12 cellular contexts compared by ENCODE assay signal in the genomic region with DNA sequence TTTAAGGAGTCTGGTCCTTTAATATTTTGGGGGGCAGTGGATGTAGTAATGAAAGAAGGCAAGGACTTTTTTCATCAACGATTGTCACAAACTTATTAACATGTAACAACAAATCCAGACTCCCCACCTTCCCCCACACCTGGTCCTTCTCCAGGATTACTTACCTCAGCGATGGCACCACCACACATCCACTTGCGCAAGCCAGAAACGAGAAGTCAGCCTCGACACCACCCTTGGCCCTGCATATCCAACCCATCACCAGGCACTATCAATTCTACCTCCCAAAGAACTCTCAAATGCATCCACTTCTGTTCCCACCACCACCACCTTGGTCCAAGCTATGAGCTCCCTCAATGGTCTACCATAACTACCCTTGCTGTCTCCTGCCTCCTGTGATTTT. TPM values are rescaled to one million over a fixed set of nuclear protein-coding genes. Genes with fewer than 3 reads are reported as not detected.
DNase-seq lines count a peak whose midpoint lies in the region; ATAC-seq and TF ChIP-seq lines count a peak whose summit lies in the region.
"Had no signal": no experiment of that assay in that cellular context is flagged by ENCODE, and none has a peak within 500 bp of the region (broad histone marks: within the 10 kb centered on the region; RNA-seq: fewer than 3 reads in every experiment).

No MANE protein-coding gene starts in this region.

- H3K4ac ChIP-seq in H9 (ENCODE audit: low read depth, low read length) (no peak overlapping the region), mesenchymal stem cell (ENCODE audit: low read depth in 1 of 2, low read length in 2 of 2) (no peak overlapping the region)

- WGBS in H9 (ENCODE audit: extremely low coverage, insufficient read length, low lambda C conversion rate) = no CpG with 5 or more reads among the region's 5 CpGs
- WGBS in mesenchymal stem cell = 95% methylated on average over 5 of the region's 5 CpGs

- H2BK15ac ChIP-seq in H9 (ENCODE audit: low read depth, low read length) (no peak overlapping the region), mesenchymal stem cell (ENCODE audit: low read depth, poor library complexity, severe bottlenecking) (peak overlapping the region; percentile 63)

- no peak overlapping the region for H3K4me2 ChIP-seq in H9 (ENCODE audit: insufficient read depth, insufficient read length, low read length)
- no peak overlapping the region for H3K4me2 ChIP-seq in mesenchymal stem cell (ENCODE audit: low read length, poor library complexity, severe bottlenecking)

- H2BK5ac ChIP-seq in H9 (ENCODE audit: insufficient read length, low read length) = no peak overlapping the region
- no peak overlapping the region for H2BK5ac ChIP-seq in mesenchymal stem cell (ENCODE audit: low read depth, low read length, poor library complexity, severe bottlenecking)

- H2BK12ac ChIP-seq in H9 (ENCODE audit: insufficient read length, low read depth, low read length) = no peak overlapping the region
- H2BK12ac ChIP-seq in mesenchymal stem cell (ENCODE audit: low read length in 2 of 2) = no peak overlapping the region

- H2BK120ac ChIP-seq in H9 (ENCODE audit: low read depth, low read length, poor library complexity, severe bottlenecking) = no peak overlapping the region
- no peak overlapping the region for H2BK120ac ChIP-seq in mesenchymal stem cell (ENCODE audit: low read depth, low read length)

- TF ChIP-seq CTCF in CD4-positive, alpha-beta T cell (IDR thresholded peaks at IDR 0.05) = no peak
- no peak for TF ChIP-seq CTCF in H9 (conservative IDR thresholded peaks at IDR 0.05)

- H3K79me2 ChIP-seq in H9 (ENCODE audit: insufficient read depth, low read length) = peaks cover 86% of the 10 kb centered on the region

- H3K18ac ChIP-seq in H9 (ENCODE audit: insufficient read length, low read depth, low read length) (no peak overlapping the region), mesenchymal stem cell (ENCODE audit: low read depth in 1 of 2, low read length in 2 of 2) (no peak overlapping the region)

- peaks cover 92% of the 10 kb centered on the region for H3K36me3 Mint-ChIP-seq in CD4-positive, alpha-beta T cell (ENCODE audit: low read depth)
- peaks cover 36 to 96% (median 84%) of the 10 kb centered on the region in 3 experiments for H3K36me3 Mint-ChIP-seq in H9 (ENCODE audit: insufficient read depth in 1 of 3, low read depth in 3 of 3)
- H3K36me3 Mint-ChIP-seq in activated naive CD4-positive, alpha-beta T cell treated with anti-CD3 and anti-CD28 coated beads, Interleukin-2, amount 50 U/mL, for 72 hours = peaks cover 36 to 83% of the 10 kb centered on the region in 2 donors

- no peaks in the 10 kb centered on the region for H3K27me3 ChIP-seq in CD4-positive, alpha-beta T cell (ENCODE audit: control insufficient read depth, insufficient read depth, low read length)
- no peaks in the 10 kb centered on the region for H3K27me3 ChIP-seq in H9 (ENCODE audit: insufficient read depth, low read length)
- no peaks in the 10 kb centered on the region for H3K27me3 ChIP-seq in mesenchymal stem cell (ENCODE audit: control insufficient read depth in 1 of 2, insufficient read depth in 1 of 2, low read length in 2 of 2)

- H3K4me1 Mint-ChIP-seq in CD4-positive, alpha-beta T cell (ENCODE audit: low read depth) = peaks cover 99% of the 10 kb centered on the region
- peaks cover 90% of the 10 kb centered on the region in 2 experiments for H3K4me1 Mint-ChIP-seq in H9

- peak overlapping the region; percentile 95 for H3K27ac Mint-ChIP-seq in CD4-positive, alpha-beta T cell
- peak overlapping the region; percentile 42 to 58 (median 55); a peak in 5 of 7 replicates for H3K27ac Mint-ChIP-seq in H9
- peak overlapping the region; percentile 5 to 89 for H3K27ac Mint-ChIP-seq in activated naive CD4-positive, alpha-beta T cell treated with anti-CD3 and anti-CD28 coated beads, Interleukin-2, amount 50 U/mL, for 72 hours

- H3K27ac ChIP-seq in CD4-positive, alpha-beta T cell (ENCODE audit: low read depth, low read length) = no peak overlapping the region
- H3K27ac ChIP-seq in H9 (ENCODE audit: insufficient read length, low read depth, low read length) (no peak overlapping the region), mesenchymal stem cell (ENCODE audit: low read length, poor library complexity, severe bottlenecking) (no peak overlapping the region)

- peaks cover 0 to 13% of the 10 kb centered on the region in 2 experiments for H3K36me3 ChIP-seq in mesenchymal stem cell (ENCODE audit: control insufficient read depth in 1 of 2, insufficient read depth in 2 of 2, low read depth in 1 of 2, low read length in 2 of 2)

- H3K23me2 ChIP-seq in H9 (ENCODE audit: insufficient read length, low read depth, low read length, poor library complexity, severe bottlenecking) = peaks cover 5% of the 10 kb centered on the region

- CTCF ChIA-PET in CD4-positive, alpha-beta T cell (lab: Charles Lee) = interaction anchor here (1.0 to 1.1 kb wide), 2 partner anchors 20 to 57 kb away, joined by 3 to 4 read pairs; no protein-coding TSS in a partner anchor

- no peak for DNase-seq in CD4-positive, alpha-beta T cell
- DNase-seq in H9 = no peak
- DNase-seq in activated naive CD4-positive, alpha-beta T cell treated with anti-CD3 and anti-CD28 coated beads, Interleukin-2, amount 50 U/mL, for 72 hours (ENCODE audit: low spot score in 2 of 2) = peak in 1 of 2 donors; percentile 48
- no peak for DNase-seq in mesenchymal stem cell
- no peak for DNase-seq in NCI-H2171 treated with DMSO at 0.1 percent for 48 hours (lab: John Stamatoyannopoulos, UW)
- no peak for DNase-seq in posterior vena cava (ENCODE audit: low spot score)
- no peak for DNase-seq in sciatic nerve (ENCODE audit: low spot score)
- no peak for DNase-seq in cerebellum (ENCODE audit: low spot score)
- DNase-seq: activated CD4-positive, alpha-beta T cell treated with anti-CD3 and anti-CD28 coated beads for 1 hour; DMS 273 treated with DMSO at 0.1 percent for 48 hours; SHP77; stimulated activated CD4-positive, alpha-beta T cell treated with anti-CD3 and anti-CD28 coated beads, Interleukin-1b, Interleukin-23, amount 100 ng/mL, for 48 hours had no signal

- H3K9me3 Mint-ChIP-seq in CD4-positive, alpha-beta T cell = no peaks in the 10 kb centered on the region
- no peaks in the 10 kb centered on the region for H3K9me3 Mint-ChIP-seq in H9
- H3K9me3 Mint-ChIP-seq in activated naive CD4-positive, alpha-beta T cell treated with anti-CD3 and anti-CD28 coated beads, Interleukin-2, amount 50 U/mL, for 72 hours = no peaks in the 10 kb centered on the region

- H4K20me1 ChIP-seq in H9 (ENCODE audit: control insufficient read depth, insufficient read depth, insufficient read length) = no peaks in the 10 kb centered on the region

- no peak overlapping the region for H3K23ac ChIP-seq in H9 (ENCODE audit: insufficient read length, low read depth, low read length)
- no peak overlapping the region for H3K23ac ChIP-seq in mesenchymal stem cell (ENCODE audit: low read length in 2 of 2)

- H3K4me3 Mint-ChIP-seq in CD4-positive, alpha-beta T cell = peak overlapping the region; percentile 99
- H3K4me3 Mint-ChIP-seq in H9 = no peak overlapping the region; a peak in 1 of 5 replicates

- no peak overlapping the region for H4K8ac ChIP-seq in H9 (replicated peaks; ENCODE audit: insufficient read length, low read depth, low read length)
- H4K8ac ChIP-seq in mesenchymal stem cell (ENCODE audit: low read length) = peak overlapping the region; percentile 46

- no peak overlapping the region for H4K91ac ChIP-seq in H9 (ENCODE audit: insufficient read length, low read depth, low read length)
- H4K91ac ChIP-seq in mesenchymal stem cell (ENCODE audit: low read length) = no peak overlapping the region

- H3K4me1 ChIP-seq in H9 (ENCODE audit: insufficient read depth, low read length) (peaks cover 24% of the 10 kb centered on the region), mesenchymal stem cell (ENCODE audit: control insufficient read depth, insufficient read depth, low read depth, low read length) (peaks cover 32% of the 10 kb centered on the region)

- no peak overlapping the region for H3K4me3 ChIP-seq in mesenchymal stem cell (ENCODE audit: insufficient read depth in 1 of 2, low read depth in 1 of 2, low read length in 2 of 2)

- H3K9ac ChIP-seq in H9 (ENCODE audit: extremely low read depth, insufficient read length, low read length) (no peak overlapping the region), mesenchymal stem cell (ENCODE audit: low read length) (no peak overlapping the region)

- no peaks in the 10 kb centered on the region for H3K27me3 Mint-ChIP-seq in CD4-positive, alpha-beta T cell
- H3K27me3 Mint-ChIP-seq in H9 (ENCODE audit: low read depth) = no peaks in the 10 kb centered on the region

- H3K56ac ChIP-seq in H9 (ENCODE audit: insufficient read length, low read depth, low read length) = no peak overlapping the region

- H2AK5ac ChIP-seq in H9 (ENCODE audit: insufficient read length, low read length) (no peak overlapping the region), mesenchymal stem cell (ENCODE audit: low read length, severe bottlenecking) (peak overlapping the region; percentile 85)

- ATAC-seq in CD4-positive, alpha-beta T cell (ENCODE audit: poor library complexity) = no peak
- no peak for ATAC-seq in activated naive CD4-positive, alpha-beta T cell treated with anti-CD3 and anti-CD28 coated beads, Interleukin-2, amount 50 U/mL, for 72 hours
- no peak for ATAC-seq in sciatic nerve

- H2AFZ ChIP-seq in H9 (ENCODE audit: low read length) (no peak overlapping the region), mesenchymal stem cell (ENCODE audit: low read depth, low read length) (no peak overlapping the region)

- POLR2A ChIA-PET in CD4-positive, alpha-beta T cell (lab: Charles Lee) = interaction anchor here (1.1 to 7.4 kb wide), 4 partner anchors 13 to 56 kb away, joined by 3 to 71 read pairs (median 8); no protein-coding TSS in a partner anchor

- no peak overlapping the region for H3K14ac ChIP-seq in H9 (ENCODE audit: insufficient read depth, low read length)
- H3K14ac ChIP-seq in mesenchymal stem cell (ENCODE audit: low read length in 2 of 2) = no peak overlapping the region

- no peak overlapping the region for H2BK20ac ChIP-seq in H9 (ENCODE audit: low read depth, low read length, poor library complexity, severe bottlenecking)

- H4K5ac ChIP-seq in H9 (ENCODE audit: insufficient read length, low read depth, low read length) = no peak overlapping the region

- H3T11ph ChIP-seq in H9 (ENCODE audit: low read length) = no peak overlapping the region

- no peaks in the 10 kb centered on the region for H3K9me3 ChIP-seq in CD4-positive, alpha-beta T cell (ENCODE audit: control insufficient read depth, low read length)
- H3K9me3 ChIP-seq in H9 (ENCODE audit: control insufficient read depth, low read depth, low read length) = no peaks in the 10 kb centered on the region
- no peaks in the 10 kb centered on the region for H3K9me3 ChIP-seq in mesenchymal stem cell (ENCODE audit: control insufficient read depth, low read length)

- H3K79me1 ChIP-seq in H9 (ENCODE audit: insufficient read depth, low read depth, low read length, poor library complexity, severe bottlenecking) = peaks cover 4% of the 10 kb centered on the region
- H3K79me1 ChIP-seq in mesenchymal stem cell (replicated peaks; ENCODE audit: low read length, poor library complexity, severe bottlenecking) = peaks cover 2% of the 10 kb centered on the region

- intact Hi-C loops in CD4-positive, alpha-beta T cell (cut with DNase I, micrococcal nuclease) = loop anchor here in 1 of 2 experiments (5.0 kb wide), 1 partner anchor 110 kb away; no protein-coding TSS in a partner anchor
- intact Hi-C loops in posterior vena cava (cut with DNase I) (loop anchor here in 1 of 2 donors (10.0 kb wide), 1 partner anchor 108 kb away; no protein-coding TSS in a partner anchor), sciatic nerve (cut with DNase I) (no loop called here)

RNA-seq across cellular contexts. Expression of a gene that starts 6.6 kb away (rescaled TPM):
- total RNA-seq in CD4-positive, alpha-beta T cell = 100 to 1,000 TPM; 434 to 449 TPM
- 375 and 393 TPM in 2 replicates for total RNA-seq in H9 (2021)
- total RNA-seq in activated naive CD4-positive, alpha-beta T cell treated with anti-CD3 and anti-CD28 coated beads, Interleukin-2, amount 50 U/mL, for 72 hours = 100 to 1,000 TPM; 187 to 207 TPM
- polyA plus RNA-seq in mesenchymal stem cell (2013, experiment 1 of 2) = 45.8 TPM
- 44.2 TPM for polyA plus RNA-seq in mesenchymal stem cell (2013, experiment 2 of 2)
- total RNA-seq in posterior vena cava = 10 to 100 TPM; 65.1 to 71.7 TPM
- 113 TPM for total RNA-seq in sciatic nerve
- total RNA-seq in cerebellum = 47.4 TPM
